Comparison of ENCODE assay signal across 22 cellular contexts in the genomic region with DNA sequence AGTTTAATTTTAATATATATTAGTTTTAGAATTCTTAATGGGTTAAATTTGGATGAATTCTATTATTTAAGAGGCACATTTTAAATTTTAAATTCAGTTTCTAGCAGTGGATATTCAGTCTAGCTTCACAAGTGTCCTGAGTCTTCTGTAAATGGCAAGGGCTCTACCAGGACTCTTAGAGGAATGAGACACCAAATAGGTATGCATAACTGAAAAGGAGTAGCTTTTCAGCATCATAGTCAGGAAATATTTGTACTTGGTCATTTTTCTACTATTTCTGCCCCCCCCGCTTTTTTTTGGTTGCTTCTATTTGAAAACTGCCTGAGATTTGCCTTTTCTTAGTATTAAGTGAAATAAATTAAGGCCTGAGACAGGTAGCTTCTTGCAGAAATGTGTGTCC.
DNase-seq lines count a peak whose midpoint lies in the region; ATAC-seq and TF ChIP-seq lines count a peak whose summit lies in the region.
"Had no signal": no experiment of that assay in that cellular context is flagged by ENCODE, and none has a peak within 500 bp of the region (broad histone marks: within the 10 kb centered on the region; RNA-seq: fewer than 3 reads in every experiment).

No MANE protein-coding gene starts in this region.

- H3K4me1 ChIP-seq in gastroesophageal sphincter: peaks cover 0 to 22% (median 0%) of the 10 kb centered on the region in 3 donors

- H3K36me3 ChIP-seq in gastroesophageal sphincter: no peaks in the 10 kb centered on the region
- H3K36me3 ChIP-seq: heart right ventricle, sigmoid colon had no signal

- H3K27ac ChIP-seq in dorsolateral prefrontal cortex (no peak overlapping the region), gastroesophageal sphincter (peak overlapping the region in 1 of 4 donors; percentile 17)
- H3K27ac ChIP-seq: coronary artery, heart right ventricle, HL-60, sigmoid colon, SJSA1 had no signal

- H3K27me3 Mint-ChIP-seq in activated CD4-positive, alpha-beta T cell treated with anti-CD3 and anti-CD28 coated beads, Interleukin-2, amount 10 ng/mL, durations not matched to agents 7 days and 5 days: no peaks in the 10 kb centered on the region
- H3K27me3 Mint-ChIP-seq: activated naive CD8-positive, alpha-beta T cell treated with anti-CD3 and anti-CD28 coated beads for 36 hours had no signal

- H3K9me3 Mint-ChIP-seq in activated CD4-positive, alpha-beta T cell treated with anti-CD3 and anti-CD28 coated beads, Interleukin-2, amount 10 ng/mL, durations not matched to agents 7 days and 5 days: no peaks in the 10 kb centered on the region
- H3K9me3 Mint-ChIP-seq: activated naive CD8-positive, alpha-beta T cell treated with anti-CD3 and anti-CD28 coated beads for 36 hours; activated T-helper 2 cell treated with anti-CD3 and anti-CD28 coated beads, Interferon-gamma antibody, Interleukin-2, Interleukin-4, amounts not matched to agents 10 μg/mL and 5 μg/mL and 100 μg/mL, durations not matched to agents 14 hours and 24 hours and 36 hours had no signal

- DNase-seq in HCEC 1CT: peak; percentile 55
- DNase-seq in amniotic epithelial cell (ENCODE audit: low read depth): peak; percentile 34
- peak; percentile 22 for DNase-seq in hepatic stellate cell (ENCODE audit: low spot score)
- DNase-seq in ureter (ENCODE audit: low spot score): no peak
- no peak for DNase-seq in activated CD4-positive, alpha-beta T cell treated with anti-CD3 and anti-CD28 coated beads, Interleukin-2, amount 10 ng/mL, durations not matched to agents 7 days and 5 days
- DNase-seq in dorsolateral prefrontal cortex: no peak
- DNase-seq: activated CD8-positive, alpha-beta memory T cell treated with anti-CD3 and anti-CD28 coated beads, Interleukin-2, amount 50 U/mL, for 4 hours; activated naive CD8-positive, alpha-beta T cell treated with anti-CD3 and anti-CD28 coated beads for 36 hours; heart right ventricle; NCI-H1417; NCI-H510A; nephron progenitor cell; NK-92 treated with Interleukin-12 subunit alpha and Interleukin-12 subunit beta, amount 100 ng/mL, for 24 hours; sigmoid colon; substantia nigra; T-helper 2 cell had no signal

- no peak overlapping the region for H3K27ac Mint-ChIP-seq in activated CD4-positive, alpha-beta T cell treated with anti-CD3 and anti-CD28 coated beads, Interleukin-2, amount 10 ng/mL, durations not matched to agents 7 days and 5 days
- H3K27ac Mint-ChIP-seq: activated naive CD8-positive, alpha-beta T cell treated with anti-CD3 and anti-CD28 coated beads for 36 hours; activated T-helper 2 cell treated with anti-CD3 and anti-CD28 coated beads, Interferon-gamma antibody, Interleukin-2, Interleukin-4, amounts not matched to agents 10 μg/mL and 5 μg/mL and 100 μg/mL, durations not matched to agents 14 hours and 24 hours and 36 hours; nephron progenitor cell had no signal

- CTCF ChIA-PET in activated CD4-positive, alpha-beta T cell treated with anti-CD3 and anti-CD28 coated beads, Interleukin-2, amount 10 ng/mL, durations not matched to agents 7 days and 5 days (lab: Charles Lee): no interaction called here

- H3K4me3 ChIP-seq in dorsolateral prefrontal cortex (no peak overlapping the region), gastroesophageal sphincter (no peak overlapping the region)
- H3K4me3 ChIP-seq: coronary artery, heart right ventricle, sigmoid colon, SJSA1 had no signal

- no peaks in the 10 kb centered on the region for H3K36me3 Mint-ChIP-seq in activated CD4-positive, alpha-beta T cell treated with anti-CD3 and anti-CD28 coated beads, Interleukin-2, amount 10 ng/mL, durations not matched to agents 7 days and 5 days (ENCODE audit: low read depth)

- intact Hi-C loops in dorsolateral prefrontal cortex (cut with DNase I): loop anchor here in 1 of 2 donors (5.0 to 10.0 kb wide), 2 partner anchors 131 to 529 kb away; a partner anchor contains a TSS

- no peaks in the 10 kb centered on the region for H3K27me3 ChIP-seq in dorsolateral prefrontal cortex
- no peaks in the 10 kb centered on the region for H3K27me3 ChIP-seq in gastroesophageal sphincter
- H3K27me3 ChIP-seq: heart right ventricle, sigmoid colon, SJSA1 had no signal

- H3K4me1 Mint-ChIP-seq in activated CD4-positive, alpha-beta T cell treated with anti-CD3 and anti-CD28 coated beads, Interleukin-2, amount 10 ng/mL, durations not matched to agents 7 days and 5 days: no peaks in the 10 kb centered on the region
- H3K4me1 Mint-ChIP-seq: nephron progenitor cell had no signal

- TF ChIP-seq EP300 in gastroesophageal sphincter (IDR thresholded peaks at IDR 0.05): no peak

- no peak for ATAC-seq in gastroesophageal sphincter
- ATAC-seq: heart right ventricle, Panc1 had no signal

- H3K9me3 ChIP-seq in gastroesophageal sphincter: no peaks in the 10 kb centered on the region
- H3K9me3 ChIP-seq: heart right ventricle, sigmoid colon, SJSA1 had no signal

- POLR2A ChIA-PET in activated CD4-positive, alpha-beta T cell treated with anti-CD3 and anti-CD28 coated beads, Interleukin-2, amount 10 ng/mL, durations not matched to agents 7 days and 5 days (lab: Charles Lee): no interaction called here

- TF ChIP-seq POLR2A in gastroesophageal sphincter (IDR thresholded peaks at IDR 0.05): no peak

- TF ChIP-seq CTCF in dorsolateral prefrontal cortex (IDR thresholded peaks at IDR 0.05 in 54 of 56, conservative IDR thresholded peaks at IDR 0.05 in 2 of 56; ENCODE audit: low read depth in 1 of 56, partially characterized antibody in 56 of 56): no peak
- TF ChIP-seq CTCF in gastroesophageal sphincter (IDR thresholded peaks at IDR 0.05): no peak

- H3K4me3 Mint-ChIP-seq in activated CD4-positive, alpha-beta T cell treated with anti-CD3 and anti-CD28 coated beads, Interleukin-2, amount 10 ng/mL, durations not matched to agents 7 days and 5 days: no peak overlapping the region
- H3K4me3 Mint-ChIP-seq: activated naive CD8-positive, alpha-beta T cell treated with anti-CD3 and anti-CD28 coated beads for 36 hours; nephron progenitor cell had no signal

- 71% methylated on average over 1 of the region's 1 CpG; no CpG with 5 or more reads in 1 of the 2 donors for WGBS in gastroesophageal sphincter (ENCODE audit: low coverage in 1 of 2), 2 donors

Comparison
In these comparisons a context has a peak if more than half of its experiments do, and no peak if none do; other contexts are left out.
1. DNase-seq: peak in HCEC 1CT (single experiment), amniotic epithelial cell (single experiment) and hepatic stellate cell (single experiment); none in ureter (single experiment), activated CD4-positive, alpha-beta T cell treated with anti-CD3 and anti-CD28 coated beads, Interleukin-2, amount 10 ng/mL, durations not matched to agents 7 days and 5 days (single experiment) and dorsolateral prefrontal cortex (0 of 10).